In genomic region chr3:44782891-44783290, GRCh38 we compare ENCODE assay signal across 10 cellular contexts. TPM values are rescaled to one million over a fixed set of nuclear protein-coding genes. Genes with fewer than 3 reads are reported as not detected.
"Had no signal": no experiment of that assay in that cellular context is flagged by ENCODE, and none has a peak within 500 bp of the region (broad histone marks: within the 10 kb centered on the region; RNA-seq: fewer than 3 reads in every experiment).

No MANE protein-coding gene starts in this region.

- H3K9me3 ChIP-seq: HAP-1 had no signal

- H3K4me1 ChIP-seq: HAP-1 had no signal

- H3K4me3 ChIP-seq: GM23248, HAP-1 had no signal

- DNase-seq: GM23248, GOT3, H7, HFFc6, KBM-7 had no signal

- FAIRE-seq: HepG2 had no signal

- ATAC-seq: HCT116, HepG2 had no signal

- H3K27ac ChIP-seq: GM23248, HL-60 had no signal

RNA-seq across cellular contexts. Expression of gene ZNF501, which starts 53.5 kb away (rescaled TPM):
- total RNA-seq: HT1080 had no signal
